8 cellular contexts compared by ENCODE assay signal in the genomic region with DNA sequence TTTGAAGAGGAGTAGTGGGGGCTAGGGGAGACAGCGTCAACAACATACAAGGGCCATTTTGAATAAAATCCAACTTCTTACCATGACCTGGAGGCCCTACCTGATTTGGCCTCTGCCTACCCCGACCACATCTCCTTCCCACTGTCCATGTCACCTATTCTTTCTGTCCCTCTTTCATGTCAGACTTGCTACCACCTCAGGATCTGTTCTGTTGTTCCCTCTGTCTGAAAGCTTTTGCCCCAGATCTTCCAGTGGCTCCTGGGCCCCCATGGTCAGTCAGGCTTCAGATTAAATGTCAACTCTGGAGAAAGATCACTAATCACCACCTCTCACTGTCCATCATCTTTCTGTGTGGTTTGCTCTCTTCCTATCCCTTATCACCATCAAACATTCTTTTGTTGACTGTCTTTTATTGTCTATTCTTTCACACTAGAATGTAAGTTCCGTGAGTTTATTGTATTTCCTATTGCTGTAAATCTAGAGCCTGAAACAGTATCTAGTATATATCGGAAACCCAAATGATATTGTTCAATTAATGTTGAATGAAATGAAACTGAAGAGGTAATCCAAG. TPM values are rescaled to one million over a fixed set of nuclear protein-coding genes. Genes with fewer than 3 reads are reported as not detected.
DNase-seq lines count a peak whose midpoint lies in the region; ATAC-seq, FAIRE-seq and TF ChIP-seq lines count a peak whose summit lies in the region.

No MANE protein-coding gene starts in this region.

- H3K4me2 ChIP-seq in astrocyte (ENCODE audit: low read length) = peak overlapping the region; percentile 85

- no peak for TF ChIP-seq POLR2A in heart left ventricle (IDR thresholded peaks at IDR 0.05)

- H4K20me1 ChIP-seq in astrocyte (ENCODE audit: insufficient read depth, low read length) = peaks cover 17% of the 10 kb centered on the region

- H3K4me1 Mint-ChIP-seq in astrocyte (ENCODE audit: low read depth, unreplicated experiment) (peaks cover 18% of the 10 kb centered on the region), type B pancreatic cell (ENCODE audit: unreplicated experiment) (peaks cover 30% of the 10 kb centered on the region)

- FAIRE-seq in astrocyte (lab: Jason Lieb, UNC) = no peak

- peak overlapping the region in 10 of 12 donors; percentile 70 to 98 (median 86) for H3K4me3 ChIP-seq in heart left ventricle
- H3K4me3 ChIP-seq in astrocyte (ENCODE audit: insufficient read depth, low read depth, low read length) = peak overlapping the region; percentile 93
- peak overlapping the region; percentile 91 to 95 for H3K4me3 ChIP-seq in muscle layer of colon (ENCODE audit: low read depth in 1 of 2, low read length in 2 of 2)

- 91 to 95% (median 93%) methylated on average over 4 of the region's 4 CpGs for WGBS in heart left ventricle, 4 donors

- H3K36me3 ChIP-seq in heart left ventricle = no peaks in the 10 kb centered on the region
- H3K36me3 ChIP-seq in astrocyte (ENCODE audit: insufficient read depth, low read length) = no peaks in the 10 kb centered on the region
- H3K36me3 ChIP-seq in muscle layer of colon (ENCODE audit: insufficient read depth, low read length) = no peaks in the 10 kb centered on the region

- intact Hi-C loops in heart left ventricle (cut with DNase I) = loop anchor here in 1 of 10 donors (10.0 kb wide), 1 partner anchor 48 kb away; no protein-coding TSS in a partner anchor
- intact Hi-C loops in cardiac septum (cut with DNase I) = loop anchor here (5.0 kb wide), 1 partner anchor 64 kb away; no protein-coding TSS in a partner anchor

- peak overlapping the region in 9 of 12 donors; percentile 80 to 98 (median 94) for H3K27ac ChIP-seq in heart left ventricle
- H3K27ac ChIP-seq in astrocyte (ENCODE audit: low read depth, low read length) = no peak overlapping the region
- H3K27ac ChIP-seq in muscle layer of colon (ENCODE audit: low read depth, low read length) = peak overlapping the region; percentile 61

- H3K27ac Mint-ChIP-seq in astrocyte (ENCODE audit: unreplicated experiment) = peak overlapping the region; percentile 28
- H3K27ac Mint-ChIP-seq in type B pancreatic cell = peak overlapping the region; percentile 89

- peaks cover 41% of the 10 kb centered on the region for H3K79me2 ChIP-seq in astrocyte (ENCODE audit: insufficient read depth, low read length)

- H3K9ac ChIP-seq in astrocyte (ENCODE audit: low read length) (no peak overlapping the region), muscle layer of colon (ENCODE audit: low read length) (no peak overlapping the region)

- H3K4me3 Mint-ChIP-seq in astrocyte (ENCODE audit: unreplicated experiment) = peak overlapping the region; percentile 89
- peak overlapping the region; percentile 93 for H3K4me3 Mint-ChIP-seq in type B pancreatic cell

- DNase-seq in heart left ventricle (no peak), cardiac septum (ENCODE audit: low spot score) (no peak), astrocyte (ENCODE audit: low read depth) (no peak), type B pancreatic cell (ENCODE audit: extremely low spot score, unreplicated experiment) (no peak), NCI-H2107 (lab: John Stamatoyannopoulos, UW) (no peak), GM10266 (ENCODE audit: extremely low spot score) (no peak)

- peak overlapping the region; percentile 84 for H2AFZ ChIP-seq in astrocyte (ENCODE audit: low read depth, low read length)

- ATAC-seq in heart left ventricle = no peak
- no peak for ATAC-seq in GM21529 (IDR thresholded peaks at IDR 0.05; ENCODE audit: unreplicated experiment)

- peaks cover 0 to 55% (median 37%) of the 10 kb centered on the region in 12 donors for H3K4me1 ChIP-seq in heart left ventricle
- H3K4me1 ChIP-seq in astrocyte (ENCODE audit: insufficient read depth, low read length) = peaks cover 18% of the 10 kb centered on the region
- H3K4me1 ChIP-seq in muscle layer of colon (ENCODE audit: insufficient read depth, low read length) = peaks cover 47% of the 10 kb centered on the region

- H3K27me3 Mint-ChIP-seq in astrocyte (ENCODE audit: low read depth, unreplicated experiment) = no peaks in the 10 kb centered on the region
- H3K27me3 Mint-ChIP-seq in type B pancreatic cell = no peaks in the 10 kb centered on the region

- H3K9me3 ChIP-seq in heart left ventricle = no peaks in the 10 kb centered on the region
- no peaks in the 10 kb centered on the region for H3K9me3 ChIP-seq in astrocyte (ENCODE audit: insufficient read depth, low read depth, low read length)
- H3K9me3 ChIP-seq in muscle layer of colon (ENCODE audit: low read length) = no peaks in the 10 kb centered on the region

- H3K36me3 Mint-ChIP-seq in astrocyte (ENCODE audit: low read depth, unreplicated experiment) (no peaks in the 10 kb centered on the region), type B pancreatic cell (peaks cover 6% of the 10 kb centered on the region)

- no peaks in the 10 kb centered on the region for H3K9me3 Mint-ChIP-seq in astrocyte (ENCODE audit: unreplicated experiment)
- H3K9me3 Mint-ChIP-seq in type B pancreatic cell = no peaks in the 10 kb centered on the region

- no peaks in the 10 kb centered on the region for H3K27me3 ChIP-seq in heart left ventricle
- no peaks in the 10 kb centered on the region for H3K27me3 ChIP-seq in astrocyte (ENCODE audit: insufficient read depth, low read length)
- H3K27me3 ChIP-seq in muscle layer of colon (ENCODE audit: control insufficient read depth in 1 of 2, insufficient read depth in 2 of 2, low read length in 2 of 2) = no peaks in the 10 kb centered on the region

- no peak for TF ChIP-seq CTCF in heart left ventricle (IDR thresholded peaks at IDR 0.05)
- TF ChIP-seq CTCF in astrocyte (IDR thresholded peaks at IDR 0.05; ENCODE audit: insufficient read depth, low read depth, low read length) = no peak
- TF ChIP-seq CTCF in type B pancreatic cell (conservative IDR thresholded peaks at IDR 0.05) = no peak
- no peak for TF ChIP-seq CTCF in GM10266 (IDR thresholded peaks at IDR 0.05; ENCODE audit: control insufficient read depth, insufficient read depth, low read depth, missing control alignments)

RNA-seq across cellular contexts. Expression of gene APC, which starts 31.2 kb away (rescaled TPM):
- total RNA-seq in heart left ventricle (10 to 100 TPM; 34.0 to 65.3 (median 42.2) TPM), cardiac septum (39.5 TPM), astrocyte (53.9 and 54.6 TPM in 2 replicates), type B pancreatic cell (ENCODE audit: low replicate concordance) (47.7 and 48.6 TPM in 2 replicates)
- polyA plus RNA-seq in heart left ventricle = 10 to 100 TPM in 1 of 2 donors, 1 to 10 TPM in 1; 3.8 to 13.1 TPM
